In genomic region chr1:235093013-235093618, GRCh38 we compare ENCODE assay signal across 8 cellular contexts. TPM values are rescaled to one million over a fixed set of nuclear protein-coding genes. Genes with fewer than 3 reads are reported as not detected.
A peak's percentile ranks its signal among the peaks of the same experiment; 100 is the strongest.
DNase-seq lines count a peak whose midpoint lies in the region; ATAC-seq and TF ChIP-seq lines count a peak whose summit lies in the region.

No MANE protein-coding gene starts in this region.

- CTCF ChIA-PET in A673 (lab: Charles Lee) (interaction anchor here (0.5 to 1.3 kb wide), 6 partner anchors 12 to 628 kb away, joined by 3 to 9 read pairs (median 5); no protein-coding TSS in a partner anchor), SK-N-SH (lab: Yijun Ruan, JAX) (interaction anchor here (0.6 to 2.5 kb wide), 28 partner anchors 9 to 979 kb away, joined by 3 to 22 read pairs (median 4); no protein-coding TSS in a partner anchor)

- DNase-seq in A673 (ENCODE audit: low spot score) = peak; percentile 67
- peak; percentile 51 for DNase-seq in SK-N-SH
- DNase-seq in Right ventricle myocardium superior = peak; percentile 60
- peak; percentile 94 for DNase-seq in osteoblast (ENCODE audit: insufficient read length, low spot score, missing footprints)
- no peak for DNase-seq in SW480 (ENCODE audit: low spot score)
- no peak for DNase-seq in stimulated activated CD4-positive, alpha-beta T cell treated with anti-CD3 and anti-CD28 coated beads, Interleukin-2, amount 100 ng/mL, for 24 hours
- DNase-seq in NCI-H1048 (lab: John Stamatoyannopoulos, UW) = no peak

- no peaks in the 10 kb centered on the region for H3K27me3 ChIP-seq in A673 (replicated peaks; ENCODE audit: insufficient read depth, low read depth, low read length, poor library complexity)
- no peaks in the 10 kb centered on the region for H3K27me3 ChIP-seq in SK-N-SH (ENCODE audit: insufficient read depth)
- H3K27me3 ChIP-seq in osteoblast (ENCODE audit: insufficient read depth, low read length) = no peaks in the 10 kb centered on the region

- TF ChIP-seq CTCF in A673 (conservative IDR thresholded peaks at IDR 0.05; ENCODE audit: low read depth, low read length) = no peak
- peak; percentile 21; the same call in 1 of the 3 replicates for TF ChIP-seq CTCF in GM12872 (IDR thresholded peaks at IDR 0.05; ENCODE audit: insufficient read depth, low read depth, low read length)
- no peak for TF ChIP-seq CTCF in SK-N-SH (IDR thresholded peaks at IDR 0.05)
- peak; percentile 14 for TF ChIP-seq CTCF in osteoblast (IDR thresholded peaks at IDR 0.05; ENCODE audit: extremely low read depth, low read depth, low read length)

- H3K4me2 ChIP-seq in SK-N-SH (no peak overlapping the region), osteoblast (ENCODE audit: insufficient read depth, low read length) (peak overlapping the region; percentile 82)

- no peak for TF ChIP-seq EP300 in SK-N-SH (IDR thresholded peaks at IDR 0.05; ENCODE audit: borderline replicate concordance in 1 of 2, low read depth in 1 of 2, low read length in 1 of 2)

- H3K36me3 ChIP-seq in A673 (ENCODE audit: insufficient read depth, low read length, poor library complexity, severe bottlenecking) (no peaks in the 10 kb centered on the region), SK-N-SH (replicated peaks in 1 of 2; ENCODE audit: control insufficient read depth in 1 of 2, insufficient read depth in 2 of 2, low read length in 1 of 2) (no peaks in the 10 kb centered on the region), osteoblast (ENCODE audit: insufficient read depth, low read length) (no peaks in the 10 kb centered on the region)

- intact Hi-C loops in A673 (cut with micrococcal nuclease; ENCODE audit: unreplicated experiment) (loop anchor here (1.0 to 5.0 kb wide), 2 partner anchors 594 to 981 kb away; no protein-coding TSS in a partner anchor), Right ventricle myocardium superior (cut with DNase I) (no loop called here)

- no peak overlapping the region for H3K9ac ChIP-seq in SK-N-SH

- H3K4me1 ChIP-seq in A673 (ENCODE audit: insufficient read depth, low read length, poor library complexity, severe bottlenecking) (no peaks in the 10 kb centered on the region), SK-N-SH (ENCODE audit: control insufficient read depth in 1 of 2, insufficient read depth in 2 of 2, low read depth in 1 of 2, low read length in 1 of 2) (peaks cover 4 to 8% of the 10 kb centered on the region in 2 experiments; a peak in 1 of 4 replicates), osteoblast (ENCODE audit: insufficient read depth, low read length) (peaks cover 10% of the 10 kb centered on the region)

- H3K4me3 ChIP-seq in A673 (ENCODE audit: low read depth, low read length, poor library complexity, severe bottlenecking) = no peak overlapping the region
- H3K4me3 ChIP-seq in SK-N-SH (ENCODE audit: low read depth in 2 of 2, low read length in 1 of 2) = no peak overlapping the region
- peak overlapping the region; percentile 66 for H3K4me3 ChIP-seq in osteoblast (ENCODE audit: insufficient read depth, low read length)

- H2AFZ ChIP-seq in SK-N-SH (ENCODE audit: low read depth) (no peak overlapping the region), osteoblast (ENCODE audit: low read length) (peak overlapping the region; percentile 87)

- BruUV-seq in A673 (replicated peaks; lab: Mats Ljungman, UMichigan) = no TSS peak

- TF ChIP-seq RAD21 in SK-N-SH (IDR thresholded peaks at IDR 0.05; ENCODE audit: low read length) = peak; percentile 62

- H4K20me1 ChIP-seq in SK-N-SH (ENCODE audit: insufficient read depth) = no peaks in the 10 kb centered on the region
- H4K20me1 ChIP-seq in osteoblast (ENCODE audit: insufficient read depth, low read length) = no peaks in the 10 kb centered on the region

- H3K27ac ChIP-seq in A673 (ENCODE audit: low read depth, low read length, poor library complexity, severe bottlenecking) = no peak overlapping the region
- no peak overlapping the region for H3K27ac ChIP-seq in SK-N-SH (ENCODE audit: low read depth in 2 of 2, low read length in 1 of 2)
- peak overlapping the region; percentile 64 for H3K27ac ChIP-seq in osteoblast (ENCODE audit: low read depth, low read length)

- H3K79me2 ChIP-seq in SK-N-SH (ENCODE audit: insufficient read depth) (no peaks in the 10 kb centered on the region), osteoblast (ENCODE audit: insufficient read depth, low read length) (no peaks in the 10 kb centered on the region)

- 84% methylated on average over 19 of the region's 23 CpGs for WGBS in SK-N-SH (ENCODE audit: low lambda C conversion rate)

- peak; percentile 92 for ATAC-seq in Right ventricle myocardium superior (ENCODE audit: poor library complexity)

- no peaks in the 10 kb centered on the region for H3F3A ChIP-seq in SK-N-SH (replicated peaks; ENCODE audit: insufficient read depth)

- H3K9me2 ChIP-seq in SK-N-SH = no peaks in the 10 kb centered on the region

- H3K9me3 ChIP-seq in A673 (ENCODE audit: low read depth, low read length, poor library complexity, severe bottlenecking) (no peaks in the 10 kb centered on the region), SK-N-SH (no peaks in the 10 kb centered on the region), osteoblast (ENCODE audit: low read depth, low read length) (no peaks in the 10 kb centered on the region)

- POLR2A ChIA-PET in A673 (lab: Charles Lee; ENCODE audit: low non-redundant PET) (interaction anchor here (0.6 kb wide), 1 partner anchor 12 kb away, joined by 3 read pairs; no protein-coding TSS in a partner anchor), SK-N-SH (lab: Yijun Ruan, JAX) (interaction anchor here (0.6 kb wide), 2 partner anchors 595 to 712 kb away, joined by 3 read pairs; no protein-coding TSS in a partner anchor)

TF ChIP-seq in SK-N-SH, 30 proteins besides CTCF, POLR2A, EP300 and RAD21:
- TF ChIP-seq SMC3 (IDR thresholded peaks at IDR 0.05; ENCODE audit: low read depth, low read length) (peak; percentile 29), MEF2A (IDR thresholded peaks at IDR 0.05; ENCODE audit: borderline replicate concordance, low read depth) (no peak)

RNA-seq across cellular contexts. Expression of gene TOMM20, which starts 35.5 kb away (rescaled TPM):
- total RNA-seq in A673 (2021) (72.6 and 74.0 TPM in 2 replicates), Right ventricle myocardium superior (76.7 TPM), osteoblast (108 and 110 TPM in 2 replicates)
- polyA plus RNA-seq in SK-N-SH (2012; rRNA removed) = 71.3 and 86.2 TPM in 2 replicates
- 127 and 146 TPM in 2 replicates for polyA plus RNA-seq in SK-N-SH (2012; cell fraction: cytosol; rRNA removed)
- polyA plus RNA-seq in SK-N-SH (2012; cell fraction: nucleus; rRNA removed) = 19.1 and 35.3 TPM in 2 replicates

Comparison
In these comparisons a context has a peak if more than half of its experiments do, and no peak if none do; other contexts are left out.
1. DNase-seq: peak in A673 (single experiment), SK-N-SH (single experiment), Right ventricle myocardium superior (single experiment) and osteoblast (single experiment); none in SW480 (single experiment), stimulated activated CD4-positive, alpha-beta T cell treated with anti-CD3 and anti-CD28 coated beads, Interleukin-2, amount 100 ng/mL, for 24 hours (0 of 2) and NCI-H1048 (single experiment).
2. CTCF ChIP-seq: peak in GM12872 (single experiment) and osteoblast (single experiment); none in A673 (single experiment) and SK-N-SH (single experiment).